Comparison of ENCODE assay signal across 19 cellular contexts in genomic region chr4:56790566-56791175, GRCh38. TPM values are rescaled to one million over a fixed set of nuclear protein-coding genes. Genes with fewer than 3 reads are reported as not detected.
"Had no signal": no experiment of that assay in that cellular context is flagged by ENCODE, and none has a peak within 500 bp of the region (broad histone marks: within the 10 kb centered on the region; RNA-seq: fewer than 3 reads in every experiment).

No MANE protein-coding gene starts in this region.

- H3K9me3 ChIP-seq: colonic mucosa, pancreas, suprapubic skin had no signal

- H3K4me3 ChIP-seq: colonic mucosa, neural progenitor cell, pancreas, suprapubic skin had no signal

- H3K36me3 ChIP-seq: colonic mucosa, neural progenitor cell, pancreas, suprapubic skin had no signal

- H3K4me1 ChIP-seq: colonic mucosa, pancreas, suprapubic skin had no signal

- H3K27ac ChIP-seq: colonic mucosa, neural progenitor cell, pancreas, suprapubic skin had no signal

- DNase-seq: activated B cell treated with CpG ODN at 0.5 μM for 24 hours; activated CD4-positive, alpha-beta T cell treated with anti-CD3 and anti-CD28 coated beads, Interleukin-2, amount 10 ng/mL, durations not matched to agents 7 days and 5 days; activated naive CD4-positive, alpha-beta T cell treated with anti-CD3 and anti-CD28 coated beads, Interleukin-2, amount 50 U/mL, for 16 hours; activated T-cell treated with anti-CD3 and anti-CD28 coated beads for 4 hours; caudate nucleus; colonic mucosa; effector CD4-positive, alpha-beta T cell; pancreas; stimulated activated CD4-positive, alpha-beta T cell treated with anti-CD3 and anti-CD28 coated beads, Interleukin-2, amount 100 ng/mL, for 48 hours; stimulated activated naive CD8-positive, alpha-beta T cell treated with anti-CD3 and anti-CD28 coated beads, Interleukin-15, Interleukin-2, amounts not matched to agents 100 U/mL and 50 U/mL, for 24 hours had no signal

- ATAC-seq: activated T-helper 17 cell treated with anti-CD3 and anti-CD28 coated beads, Interleukin-2, amount 50 U/mL, for 72 hours; pancreas; stimulated activated naive CD8-positive, alpha-beta T cell treated with anti-CD3 and anti-CD28 coated beads, Interleukin-15, Interleukin-2, amounts not matched to agents 100 U/mL and 50 U/mL, for 24 hours had no signal

- H3K27me3 ChIP-seq: colonic mucosa, neural progenitor cell, pancreas, suprapubic skin had no signal

RNA-seq across cellular contexts. Expression of gene SPINK2, which starts 30.8 kb away (rescaled TPM):
- total RNA-seq: activated B cell treated with CpG ODN at 0.5 μM for 24 hours; activated T-helper 17 cell treated with anti-CD3 and anti-CD28 coated beads, Interleukin-2, amount 50 U/mL, for 72 hours; fibroblast of lung; glomerular endothelial cell; lower leg skin; mesenteric fat pad; myocyte; suprapubic skin had no signal
- polyA plus RNA-seq: endothelial cell of umbilical vein, fibroblast of lung had no signal
